Comparison of ENCODE assay signal across 1 cellular context in the genomic region with DNA sequence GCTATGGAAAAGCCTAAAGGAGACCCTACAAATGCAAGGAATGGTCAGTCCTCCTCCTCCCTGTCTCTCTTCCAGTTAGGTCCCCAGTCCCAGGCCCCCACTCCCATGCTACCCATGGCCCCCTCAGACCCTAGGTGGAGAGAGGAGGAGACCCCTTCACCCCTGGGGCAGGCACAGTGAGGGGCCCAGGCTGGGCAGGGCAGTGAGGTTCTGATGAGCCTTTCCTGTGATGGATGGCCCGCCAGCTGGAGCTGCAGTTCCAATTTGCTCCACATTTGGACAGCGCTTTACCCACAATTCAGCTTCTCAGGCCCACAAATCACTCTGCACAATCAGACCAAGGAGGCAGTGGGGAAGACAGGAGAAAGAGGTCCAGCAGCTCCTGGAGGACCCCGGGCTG.
TF ChIP-seq lines count a peak whose summit lies in the region.

No MANE protein-coding gene starts in this region.

TF ChIP-seq in PFSK-1, 5 proteins besides CTCF, POLR2A, EP300 and RAD21 (continued from another document):
- TF ChIP-seq, protein P1, sequence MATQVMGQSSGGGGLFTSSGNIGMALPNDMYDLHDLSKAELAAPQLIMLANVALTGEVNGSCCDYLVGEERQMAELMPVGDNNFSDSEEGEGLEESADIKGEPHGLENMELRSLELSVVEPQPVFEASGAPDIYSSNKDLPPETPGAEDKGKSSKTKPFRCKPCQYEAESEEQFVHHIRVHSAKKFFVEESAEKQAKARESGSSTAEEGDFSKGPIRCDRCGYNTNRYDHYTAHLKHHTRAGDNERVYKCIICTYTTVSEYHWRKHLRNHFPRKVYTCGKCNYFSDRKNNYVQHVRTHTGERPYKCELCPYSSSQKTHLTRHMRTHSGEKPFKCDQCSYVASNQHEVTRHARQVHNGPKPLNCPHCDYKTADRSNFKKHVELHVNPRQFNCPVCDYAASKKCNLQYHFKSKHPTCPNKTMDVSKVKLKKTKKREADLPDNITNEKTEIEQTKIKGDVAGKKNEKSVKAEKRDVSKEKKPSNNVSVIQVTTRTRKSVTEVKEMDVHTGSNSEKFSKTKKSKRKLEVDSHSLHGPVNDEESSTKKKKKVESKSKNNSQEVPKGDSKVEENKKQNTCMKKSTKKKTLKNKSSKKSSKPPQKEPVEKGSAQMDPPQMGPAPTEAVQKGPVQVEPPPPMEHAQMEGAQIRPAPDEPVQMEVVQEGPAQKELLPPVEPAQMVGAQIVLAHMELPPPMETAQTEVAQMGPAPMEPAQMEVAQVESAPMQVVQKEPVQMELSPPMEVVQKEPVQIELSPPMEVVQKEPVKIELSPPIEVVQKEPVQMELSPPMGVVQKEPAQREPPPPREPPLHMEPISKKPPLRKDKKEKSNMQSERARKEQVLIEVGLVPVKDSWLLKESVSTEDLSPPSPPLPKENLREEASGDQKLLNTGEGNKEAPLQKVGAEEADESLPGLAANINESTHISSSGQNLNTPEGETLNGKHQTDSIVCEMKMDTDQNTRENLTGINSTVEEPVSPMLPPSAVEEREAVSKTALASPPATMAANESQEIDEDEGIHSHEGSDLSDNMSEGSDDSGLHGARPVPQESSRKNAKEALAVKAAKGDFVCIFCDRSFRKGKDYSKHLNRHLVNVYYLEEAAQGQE (IDR thresholded peaks at IDR 0.05; ENCODE audit: insufficient read depth in 1 of 2, low read depth in 2 of 2, low read length in 2 of 2) = peak; percentile 50 to 82; a peak in 3 of 4 replicates
